In the genomic region with DNA sequence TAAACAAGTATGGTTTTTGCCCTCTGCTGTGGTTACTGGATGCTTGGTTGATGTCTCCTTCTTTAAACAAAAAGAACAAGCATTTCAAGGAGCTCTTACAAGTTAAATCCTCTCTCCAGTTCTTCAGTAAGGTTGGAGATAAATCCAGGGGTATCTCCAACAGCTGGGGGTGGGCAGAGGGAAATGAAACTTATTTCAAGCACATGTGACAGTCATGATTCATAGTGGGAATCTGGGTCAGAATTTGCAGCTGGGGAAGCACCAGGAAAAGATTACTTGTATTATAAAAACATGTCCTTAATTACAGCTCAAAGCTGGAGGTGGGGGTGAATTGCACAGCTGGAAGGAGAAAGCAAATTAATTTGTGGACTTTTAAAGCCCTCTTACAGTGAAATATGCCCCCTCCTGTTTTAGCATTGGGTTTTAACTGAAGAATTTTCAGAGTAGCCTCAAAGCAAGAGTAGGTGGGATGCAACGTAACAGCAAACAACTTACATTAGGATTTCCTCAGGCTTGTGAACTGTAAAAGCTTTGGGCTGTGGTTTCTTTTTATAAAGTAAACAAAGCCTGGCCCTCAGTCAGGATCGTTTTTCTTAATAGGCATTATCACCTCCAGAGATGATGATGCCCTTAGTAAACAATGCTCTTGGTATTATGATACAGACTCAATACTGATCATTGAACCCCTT, we compare ENCODE assay signal across 1 cellular context.
TF ChIP-seq lines count a peak whose summit lies in the region.

No MANE protein-coding gene starts in this region.

TF ChIP-seq in SK-N-SH, 30 proteins besides CTCF, POLR2A, EP300 and RAD21 (continued from another document):
- TF ChIP-seq, protein P1, sequence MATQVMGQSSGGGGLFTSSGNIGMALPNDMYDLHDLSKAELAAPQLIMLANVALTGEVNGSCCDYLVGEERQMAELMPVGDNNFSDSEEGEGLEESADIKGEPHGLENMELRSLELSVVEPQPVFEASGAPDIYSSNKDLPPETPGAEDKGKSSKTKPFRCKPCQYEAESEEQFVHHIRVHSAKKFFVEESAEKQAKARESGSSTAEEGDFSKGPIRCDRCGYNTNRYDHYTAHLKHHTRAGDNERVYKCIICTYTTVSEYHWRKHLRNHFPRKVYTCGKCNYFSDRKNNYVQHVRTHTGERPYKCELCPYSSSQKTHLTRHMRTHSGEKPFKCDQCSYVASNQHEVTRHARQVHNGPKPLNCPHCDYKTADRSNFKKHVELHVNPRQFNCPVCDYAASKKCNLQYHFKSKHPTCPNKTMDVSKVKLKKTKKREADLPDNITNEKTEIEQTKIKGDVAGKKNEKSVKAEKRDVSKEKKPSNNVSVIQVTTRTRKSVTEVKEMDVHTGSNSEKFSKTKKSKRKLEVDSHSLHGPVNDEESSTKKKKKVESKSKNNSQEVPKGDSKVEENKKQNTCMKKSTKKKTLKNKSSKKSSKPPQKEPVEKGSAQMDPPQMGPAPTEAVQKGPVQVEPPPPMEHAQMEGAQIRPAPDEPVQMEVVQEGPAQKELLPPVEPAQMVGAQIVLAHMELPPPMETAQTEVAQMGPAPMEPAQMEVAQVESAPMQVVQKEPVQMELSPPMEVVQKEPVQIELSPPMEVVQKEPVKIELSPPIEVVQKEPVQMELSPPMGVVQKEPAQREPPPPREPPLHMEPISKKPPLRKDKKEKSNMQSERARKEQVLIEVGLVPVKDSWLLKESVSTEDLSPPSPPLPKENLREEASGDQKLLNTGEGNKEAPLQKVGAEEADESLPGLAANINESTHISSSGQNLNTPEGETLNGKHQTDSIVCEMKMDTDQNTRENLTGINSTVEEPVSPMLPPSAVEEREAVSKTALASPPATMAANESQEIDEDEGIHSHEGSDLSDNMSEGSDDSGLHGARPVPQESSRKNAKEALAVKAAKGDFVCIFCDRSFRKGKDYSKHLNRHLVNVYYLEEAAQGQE (IDR thresholded peaks at IDR 0.05; ENCODE audit: low read depth, low read length) = no peak
- no peak for TF ChIP-seq FOXM1 (IDR thresholded peaks at IDR 0.05; ENCODE audit: low read depth)
- TF ChIP-seq, protein P2, sequence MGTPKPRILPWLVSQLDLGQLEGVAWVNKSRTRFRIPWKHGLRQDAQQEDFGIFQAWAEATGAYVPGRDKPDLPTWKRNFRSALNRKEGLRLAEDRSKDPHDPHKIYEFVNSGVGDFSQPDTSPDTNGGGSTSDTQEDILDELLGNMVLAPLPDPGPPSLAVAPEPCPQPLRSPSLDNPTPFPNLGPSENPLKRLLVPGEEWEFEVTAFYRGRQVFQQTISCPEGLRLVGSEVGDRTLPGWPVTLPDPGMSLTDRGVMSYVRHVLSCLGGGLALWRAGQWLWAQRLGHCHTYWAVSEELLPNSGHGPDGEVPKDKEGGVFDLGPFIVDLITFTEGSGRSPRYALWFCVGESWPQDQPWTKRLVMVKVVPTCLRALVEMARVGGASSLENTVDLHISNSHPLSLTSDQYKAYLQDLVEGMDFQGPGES (IDR thresholded peaks at IDR 0.05; ENCODE audit: low read depth, low read length) = no peak
- TF ChIP-seq GABPA (IDR thresholded peaks at IDR 0.05; ENCODE audit: low read depth) = no peak
- TF ChIP-seq FOXJ3 (CRISPR knock-in tag; IDR thresholded peaks at IDR 0.05) = no peak
- TF ChIP-seq JUND (IDR thresholded peaks at IDR 0.05) = no peak
- no peak for TF ChIP-seq YY1 (IDR thresholded peaks at IDR 0.05; ENCODE audit: low read depth)
- TF ChIP-seq, protein P3, sequence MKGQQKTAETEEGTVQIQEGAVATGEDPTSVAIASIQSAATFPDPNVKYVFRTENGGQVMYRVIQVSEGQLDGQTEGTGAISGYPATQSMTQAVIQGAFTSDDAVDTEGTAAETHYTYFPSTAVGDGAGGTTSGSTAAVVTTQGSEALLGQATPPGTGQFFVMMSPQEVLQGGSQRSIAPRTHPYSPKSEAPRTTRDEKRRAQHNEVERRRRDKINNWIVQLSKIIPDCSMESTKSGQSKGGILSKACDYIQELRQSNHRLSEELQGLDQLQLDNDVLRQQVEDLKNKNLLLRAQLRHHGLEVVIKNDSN (IDR thresholded peaks at IDR 0.05; ENCODE audit: borderline replicate concordance, low read depth) = no peak
